Comparison of ENCODE assay signal across 11 cellular contexts in the genomic region with DNA sequence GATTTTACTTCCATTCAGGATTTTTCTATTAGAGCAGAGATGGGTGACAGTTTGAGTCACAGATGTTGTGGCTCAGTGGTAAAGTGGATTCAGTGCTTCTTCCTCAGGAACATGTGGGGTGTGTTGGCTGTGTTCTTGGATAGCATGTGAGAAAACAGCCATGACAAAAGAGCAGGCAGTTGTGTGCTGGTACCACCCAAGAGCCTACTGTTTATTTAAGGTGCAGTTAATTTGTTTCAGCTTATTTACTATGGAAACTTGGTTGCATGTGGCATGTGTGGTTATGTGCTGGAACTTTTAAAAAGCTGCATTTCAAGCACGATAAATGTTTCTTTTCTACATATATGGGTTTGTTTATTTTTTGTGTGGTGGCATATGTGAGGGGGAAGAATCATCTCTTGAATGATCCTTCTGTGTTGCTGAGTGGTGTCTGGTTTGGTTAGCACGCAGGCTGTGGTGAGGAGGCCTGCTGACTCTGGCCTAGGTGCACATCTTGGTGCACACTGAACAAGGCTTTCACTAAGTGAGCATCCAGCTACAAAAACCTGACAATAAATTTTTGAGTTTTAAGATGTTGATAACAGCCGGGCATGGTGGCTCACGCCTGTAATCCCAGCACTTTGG.
DNase-seq lines count a peak whose midpoint lies in the region; ATAC-seq and TF ChIP-seq lines count a peak whose summit lies in the region.
"Had no signal": no experiment of that assay in that cellular context is flagged by ENCODE, and none has a peak within 500 bp of the region (broad histone marks: within the 10 kb centered on the region; RNA-seq: fewer than 3 reads in every experiment).

No MANE protein-coding gene starts in this region.

- H3K27me3 ChIP-seq in ACC112 (ENCODE audit: insufficient read depth, low read length) (no peaks in the 10 kb centered on the region), lung (ENCODE audit: control insufficient read depth, insufficient read depth) (no peaks in the 10 kb centered on the region), endodermal cell (ENCODE audit: control insufficient read depth, insufficient read depth, low read length, poor library complexity, severe bottlenecking) (no peaks in the 10 kb centered on the region), aorta (ENCODE audit: control insufficient read depth in 1 of 2, insufficient read depth in 2 of 2, low read length in 1 of 2) (no peaks in the 10 kb centered on the region)
- H3K27me3 ChIP-seq: transverse colon had no signal

- H3K9me3 ChIP-seq in lung (ENCODE audit: control insufficient read depth in 2 of 2, insufficient read depth in 1 of 2, low read length in 1 of 2) (no peaks in the 10 kb centered on the region), endodermal cell (ENCODE audit: control insufficient read depth, low read length) (no peaks in the 10 kb centered on the region), aorta (ENCODE audit: control insufficient read depth, low read length) (no peaks in the 10 kb centered on the region)
- H3K9me3 ChIP-seq: transverse colon had no signal

- no peak overlapping the region for H3K4me3 Mint-ChIP-seq in T-helper 2 cell treated with Interferon-gamma antibody and Interleukin-4, amounts not matched to agents 5 μg/mL and 100 μg/mL, for 36 hours
- H3K4me3 Mint-ChIP-seq in endodermal cell, result no peak overlapping the region
- H3K4me3 Mint-ChIP-seq: activated CD8-positive, alpha-beta T cell treated with anti-CD3 and anti-CD28 coated beads, Interleukin-2, amount 10 ng/mL, durations not matched to agents 7 days and 5 days had no signal

- DNase-seq in T-helper 2 cell treated with Interferon-gamma antibody and Interleukin-4, amounts not matched to agents 5 μg/mL and 100 μg/mL, for 36 hours (ENCODE audit: low spot score), result no peak
- DNase-seq in lung (ENCODE audit: low spot score), result no peak
- DNase-seq in endodermal cell, result no peak
- DNase-seq in islet precursor cell, result no peak
- DNase-seq in aorta, result no peak

- no peak overlapping the region for H3K9ac ChIP-seq in endodermal cell (ENCODE audit: extremely low read depth, low read length, poor library complexity, severe bottlenecking)

- no peak overlapping the region for H2AFZ ChIP-seq in ACC112 (ENCODE audit: low read length, unreplicated experiment)

- peaks cover 50% of the 10 kb centered on the region for H3K4me1 ChIP-seq in ACC112 (ENCODE audit: control insufficient read depth, insufficient read depth, low read length, unreplicated experiment)
- H3K4me1 ChIP-seq in lung (ENCODE audit: control insufficient read depth in 2 of 2, insufficient read depth in 2 of 2, low read length in 2 of 2), result peaks cover 17 to 58% of the 10 kb centered on the region in 2 donors
- H3K4me1 ChIP-seq in endodermal cell (ENCODE audit: control insufficient read depth, insufficient read depth, low read length), result no peaks in the 10 kb centered on the region
- peaks cover 2 to 4% of the 10 kb centered on the region in 2 donors for H3K4me1 ChIP-seq in aorta (ENCODE audit: control insufficient read depth in 1 of 2, insufficient read depth in 2 of 2, low read length in 2 of 2)

- H3K27ac ChIP-seq in ACC112 (ENCODE audit: low read depth, low read length), result peak overlapping the region; percentile 9; the same call in 1 of the 2 replicates
- H3K27ac ChIP-seq in lung (ENCODE audit: low read depth in 1 of 2, low read length in 1 of 2), result peak overlapping the region; percentile 55 to 77
- no peak overlapping the region for H3K27ac ChIP-seq in endodermal cell (ENCODE audit: low read depth, low read length)
- H3K27ac ChIP-seq in aorta (ENCODE audit: low read depth in 1 of 2, low read length in 2 of 2), result no peak overlapping the region

- H3K4me3 ChIP-seq in ACC112 (ENCODE audit: low read depth, low read length) (no peak overlapping the region), lung (no peak overlapping the region), endodermal cell (ENCODE audit: low read length) (no peak overlapping the region), aorta (ENCODE audit: low read length in 2 of 2) (no peak overlapping the region)
- H3K4me3 ChIP-seq: transverse colon had no signal

- H3K36me3 ChIP-seq in ACC112 (ENCODE audit: insufficient read depth, low read length) (peaks cover 25% of the 10 kb centered on the region), lung (ENCODE audit: control insufficient read depth in 2 of 2, insufficient read depth in 2 of 2, low read length in 2 of 2) (peaks cover 8 to 11% of the 10 kb centered on the region in 2 donors), endodermal cell (ENCODE audit: control insufficient read depth, insufficient read depth, low read length) (peaks cover 18% of the 10 kb centered on the region), aorta (ENCODE audit: control insufficient read depth in 1 of 2, insufficient read depth in 2 of 2, low read length in 1 of 2) (no peaks in the 10 kb centered on the region)

- H3K9me3 Mint-ChIP-seq in T-helper 2 cell treated with Interferon-gamma antibody and Interleukin-4, amounts not matched to agents 5 μg/mL and 100 μg/mL, for 36 hours, result no peaks in the 10 kb centered on the region
- H3K9me3 Mint-ChIP-seq in endodermal cell, result no peaks in the 10 kb centered on the region
- H3K9me3 Mint-ChIP-seq: H9 had no signal

- TF ChIP-seq CTCF in lung (IDR thresholded peaks at IDR 0.05; ENCODE audit: control extremely low read depth, extremely low read depth) (no peak), endodermal cell (conservative IDR thresholded peaks at IDR 0.05) (no peak)

- ATAC-seq in GM18868 (IDR thresholded peaks at IDR 0.05; ENCODE audit: unreplicated experiment) (peak; percentile 41), lung (ENCODE audit: insufficient read depth, low FRiP score) (no peak), aorta (ENCODE audit: low FRiP score) (no peak), HG03196 (IDR thresholded peaks at IDR 0.05; ENCODE audit: unreplicated experiment) (no peak)

- no peaks in the 10 kb centered on the region for H3K36me3 Mint-ChIP-seq in T-helper 2 cell treated with Interferon-gamma antibody and Interleukin-4, amounts not matched to agents 5 μg/mL and 100 μg/mL, for 36 hours (ENCODE audit: low read depth)
- H3K36me3 Mint-ChIP-seq in endodermal cell (ENCODE audit: low read depth), result peaks cover 21% of the 10 kb centered on the region

- peaks cover 26% of the 10 kb centered on the region for H3K27me3 Mint-ChIP-seq in T-helper 2 cell treated with Interferon-gamma antibody and Interleukin-4, amounts not matched to agents 5 μg/mL and 100 μg/mL, for 36 hours (ENCODE audit: low read depth)
- no peaks in the 10 kb centered on the region for H3K27me3 Mint-ChIP-seq in endodermal cell (ENCODE audit: insufficient read depth)

- intact Hi-C loops in aorta (cut with DNase I), result loop anchor here (5.0 to 10.0 kb wide), 3 partner anchors 131 to 311 kb away; no protein-coding TSS in a partner anchor

- peaks cover 88% of the 10 kb centered on the region for H3K79me2 ChIP-seq in ACC112 (ENCODE audit: control insufficient read depth, insufficient read depth, low read length, unreplicated experiment)

- peak overlapping the region; percentile 42 for H3K27ac Mint-ChIP-seq in T-helper 2 cell treated with Interferon-gamma antibody and Interleukin-4, amounts not matched to agents 5 μg/mL and 100 μg/mL, for 36 hours
- H3K27ac Mint-ChIP-seq in endodermal cell, result no peak overlapping the region
- H3K27ac Mint-ChIP-seq: activated CD8-positive, alpha-beta T cell treated with anti-CD3 and anti-CD28 coated beads, Interleukin-2, amount 10 ng/mL, durations not matched to agents 7 days and 5 days had no signal

- WGBS in lung, 2 donors, result 73 to 88% methylated on average over 4 of the region's 4 CpGs
- 96 to 100% methylated on average over 3 to 4 of the region's 4 CpGs for WGBS in endodermal cell (ENCODE audit: insufficient coverage in 1 of 2, insufficient read length in 1 of 2), 2 experiments
- 76 to 83% methylated on average over 4 of the region's 4 CpGs for WGBS in aorta, 2 donors

- H3K4me1 Mint-ChIP-seq in T-helper 2 cell treated with Interferon-gamma antibody and Interleukin-4, amounts not matched to agents 5 μg/mL and 100 μg/mL, for 36 hours (ENCODE audit: low read depth), result peaks cover 28% of the 10 kb centered on the region
- H3K4me1 Mint-ChIP-seq in endodermal cell, result peaks cover 8% of the 10 kb centered on the region

Comparison
In these comparisons a context has a peak if more than half of its experiments do, and no peak if none do; other contexts are left out.
1. H3K27ac ChIP-seq: peak in ACC112 (single experiment) and lung (2 of 2); none in endodermal cell (single experiment) and aorta (0 of 2).